Comparison of ENCODE assay signal across 3 cellular contexts in genomic region chr1:155712636-155713035, GRCh38.
TF ChIP-seq lines count a peak whose summit lies in the region.

No MANE protein-coding gene starts in this region.

TF ChIP-seq in HEK293, 187 proteins besides CTCF, POLR2A, EP300 and RAD21:
- 0 out of 2 replicates have a peak, but pooled peaks have one; percentile 36 for TF ChIP-seq ZNF121 (tag by site-specific recombination; IDR thresholded peaks at IDR 0.05)

TF ChIP-seq in SK-N-SH, 30 proteins besides CTCF, POLR2A, EP300 and RAD21:
- peak; percentile 21; the same call in 1 of the 2 replicates for TF ChIP-seq SMC3 (IDR thresholded peaks at IDR 0.05; ENCODE audit: low read depth, low read length)

TF ChIP-seq in HepG2, 621 proteins besides CTCF, POLR2A, EP300 and RAD21:
- TF ChIP-seq ZNF121 (CRISPR knock-in tag; IDR thresholded peaks at IDR 0.05) (peak; percentile 98), ZNF362 (CRISPR knock-in tag; IDR thresholded peaks at IDR 0.05; ENCODE audit: borderline replicate concordance) (peak; percentile 77; the same call in 1 of the 2 replicates), STAG1 (CRISPR knock-in tag; IDR thresholded peaks at IDR 0.05) (peak; percentile 43)
